Comparison of ENCODE assay signal across 1 cellular context in the genomic region with DNA sequence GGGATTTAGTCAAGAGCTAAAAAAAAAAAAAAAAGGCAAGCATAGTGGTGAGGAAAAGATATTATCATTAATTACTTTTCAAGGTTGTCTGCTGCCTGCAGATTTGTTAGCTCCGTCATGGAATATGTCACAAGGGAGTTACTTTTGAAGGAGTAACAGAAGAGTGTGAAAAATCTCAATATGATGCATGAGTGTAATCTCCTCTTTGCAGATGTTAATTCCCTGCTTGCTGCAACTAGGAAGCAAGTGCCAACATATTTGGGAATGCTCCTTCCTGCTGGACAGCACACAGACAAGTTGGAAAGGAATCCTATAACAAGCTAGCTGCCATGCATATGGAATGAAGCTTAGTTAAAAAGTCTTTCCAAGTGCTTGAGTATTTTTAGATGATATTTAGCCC.
TF ChIP-seq lines count a peak whose summit lies in the region.

No MANE protein-coding gene starts in this region.

TF ChIP-seq in GM23338, 12 proteins besides CTCF, POLR2A, EP300 and RAD21:
- TF ChIP-seq, protein P1, sequence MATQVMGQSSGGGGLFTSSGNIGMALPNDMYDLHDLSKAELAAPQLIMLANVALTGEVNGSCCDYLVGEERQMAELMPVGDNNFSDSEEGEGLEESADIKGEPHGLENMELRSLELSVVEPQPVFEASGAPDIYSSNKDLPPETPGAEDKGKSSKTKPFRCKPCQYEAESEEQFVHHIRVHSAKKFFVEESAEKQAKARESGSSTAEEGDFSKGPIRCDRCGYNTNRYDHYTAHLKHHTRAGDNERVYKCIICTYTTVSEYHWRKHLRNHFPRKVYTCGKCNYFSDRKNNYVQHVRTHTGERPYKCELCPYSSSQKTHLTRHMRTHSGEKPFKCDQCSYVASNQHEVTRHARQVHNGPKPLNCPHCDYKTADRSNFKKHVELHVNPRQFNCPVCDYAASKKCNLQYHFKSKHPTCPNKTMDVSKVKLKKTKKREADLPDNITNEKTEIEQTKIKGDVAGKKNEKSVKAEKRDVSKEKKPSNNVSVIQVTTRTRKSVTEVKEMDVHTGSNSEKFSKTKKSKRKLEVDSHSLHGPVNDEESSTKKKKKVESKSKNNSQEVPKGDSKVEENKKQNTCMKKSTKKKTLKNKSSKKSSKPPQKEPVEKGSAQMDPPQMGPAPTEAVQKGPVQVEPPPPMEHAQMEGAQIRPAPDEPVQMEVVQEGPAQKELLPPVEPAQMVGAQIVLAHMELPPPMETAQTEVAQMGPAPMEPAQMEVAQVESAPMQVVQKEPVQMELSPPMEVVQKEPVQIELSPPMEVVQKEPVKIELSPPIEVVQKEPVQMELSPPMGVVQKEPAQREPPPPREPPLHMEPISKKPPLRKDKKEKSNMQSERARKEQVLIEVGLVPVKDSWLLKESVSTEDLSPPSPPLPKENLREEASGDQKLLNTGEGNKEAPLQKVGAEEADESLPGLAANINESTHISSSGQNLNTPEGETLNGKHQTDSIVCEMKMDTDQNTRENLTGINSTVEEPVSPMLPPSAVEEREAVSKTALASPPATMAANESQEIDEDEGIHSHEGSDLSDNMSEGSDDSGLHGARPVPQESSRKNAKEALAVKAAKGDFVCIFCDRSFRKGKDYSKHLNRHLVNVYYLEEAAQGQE (IDR thresholded peaks at IDR 0.05; ENCODE audit: unreplicated experiment), result peak; percentile 39
- TF ChIP-seq EZH2phosphoT487 (IDR thresholded peaks at IDR 0.05; ENCODE audit: unreplicated experiment), result no peak
